In the genomic region with DNA sequence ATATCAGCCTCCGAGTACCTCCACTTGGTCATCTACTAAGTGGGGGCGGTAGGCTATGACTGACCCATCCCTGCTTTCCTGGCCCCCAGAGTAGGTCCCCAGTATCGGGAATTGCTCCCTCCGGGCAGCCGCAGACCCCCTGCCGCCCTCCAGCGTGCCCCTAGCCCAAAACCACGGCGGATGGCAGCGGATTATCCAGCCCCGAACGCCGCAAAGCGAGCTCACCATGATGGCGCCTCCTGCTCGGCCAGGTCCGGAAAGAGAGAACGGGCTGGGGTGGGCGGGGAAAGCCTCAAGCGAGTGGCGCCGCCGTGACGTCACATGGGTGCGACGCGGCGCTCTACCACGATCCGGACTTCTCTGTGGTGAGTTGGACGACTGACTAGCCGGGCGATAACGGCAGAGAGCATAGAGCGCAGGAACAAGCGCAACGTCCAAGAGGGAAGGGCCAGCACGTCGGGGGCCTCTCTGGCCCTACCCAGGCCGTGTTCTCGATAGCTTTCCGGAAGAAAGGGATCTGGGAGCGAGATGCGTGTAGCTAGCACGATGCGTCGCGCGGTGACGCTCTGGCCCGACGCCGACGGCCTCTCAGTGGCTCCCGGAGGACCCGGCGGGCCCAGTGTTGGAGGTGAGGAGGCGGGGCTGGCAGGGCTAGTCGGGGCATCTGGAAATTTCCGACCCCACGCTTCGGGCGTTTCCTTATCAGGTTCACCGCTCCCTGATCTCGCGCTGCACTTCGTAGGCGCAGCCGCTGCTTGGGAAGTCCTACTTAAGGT, we compare ENCODE assay signal across 8 cellular contexts. TPM values are rescaled to one million over a fixed set of nuclear protein-coding genes. Genes with fewer than 3 reads are reported as not detected.
A peak's percentile ranks its signal among the peaks of the same experiment; 100 is the strongest.
DNase-seq lines count a peak whose midpoint lies in the region; ATAC-seq and TF ChIP-seq lines count a peak whose summit lies in the region.

A gene (minus strand): TSS at position 263 of the 776 bp plus-strand sequence. CDS start 35 bp downstream, at position 228.
A gene with protein sequence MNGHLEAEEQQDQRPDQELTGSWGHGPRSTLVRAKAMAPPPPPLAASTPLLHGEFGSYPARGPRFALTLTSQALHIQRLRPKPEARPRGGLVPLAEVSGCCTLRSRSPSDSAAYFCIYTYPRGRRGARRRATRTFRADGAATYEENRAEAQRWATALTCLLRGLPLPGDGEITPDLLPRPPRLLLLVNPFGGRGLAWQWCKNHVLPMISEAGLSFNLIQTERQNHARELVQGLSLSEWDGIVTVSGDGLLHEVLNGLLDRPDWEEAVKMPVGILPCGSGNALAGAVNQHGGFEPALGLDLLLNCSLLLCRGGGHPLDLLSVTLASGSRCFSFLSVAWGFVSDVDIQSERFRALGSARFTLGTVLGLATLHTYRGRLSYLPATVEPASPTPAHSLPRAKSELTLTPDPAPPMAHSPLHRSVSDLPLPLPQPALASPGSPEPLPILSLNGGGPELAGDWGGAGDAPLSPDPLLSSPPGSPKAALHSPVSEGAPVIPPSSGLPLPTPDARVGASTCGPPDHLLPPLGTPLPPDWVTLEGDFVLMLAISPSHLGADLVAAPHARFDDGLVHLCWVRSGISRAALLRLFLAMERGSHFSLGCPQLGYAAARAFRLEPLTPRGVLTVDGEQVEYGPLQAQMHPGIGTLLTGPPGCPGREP (plus strand): TSS at position 591 of the 776 bp plus-strand sequence. CDS start 1,009 bp downstream, outside the sequence.

- peak; percentile 85 for ATAC-seq in HG02885 (IDR thresholded peaks at IDR 0.05; ENCODE audit: poor library complexity, unreplicated experiment)
- peak; percentile 79 for ATAC-seq in T-helper 17 cell

- peak within 1 kb of the TSS; percentile 79 for H3K4me3 ChIP-seq in left ventricle myocardium inferior
- peak within 1 kb of the TSS; percentile 83 to 89 for H3K4me3 ChIP-seq in prostate gland
- H3K4me3 ChIP-seq in urinary bladder (ENCODE audit: low read depth, low read length), result peak within 1 kb of the TSS; percentile 63

- H3K27me3 Mint-ChIP-seq in T-helper 17 cell, result no peaks in the 10 kb centered on the region

- peaks cover 42% of the 10 kb centered on the region for H3K36me3 ChIP-seq in left ventricle myocardium inferior
- peaks cover 16 to 21% of the 10 kb centered on the region in 2 donors for H3K36me3 ChIP-seq in prostate gland
- no peaks in the 10 kb centered on the region for H3K36me3 ChIP-seq in urinary bladder (ENCODE audit: insufficient read depth)

- H3K27ac ChIP-seq in left ventricle myocardium inferior (replicated peaks), result peak within 1 kb of the TSS; percentile 88
- H3K27ac ChIP-seq in prostate gland, result peak within 1 kb of the TSS; percentile 88
- H3K27ac ChIP-seq in urinary bladder (ENCODE audit: low read depth), result peak within 1 kb of the TSS; percentile 94

- no peak for TF ChIP-seq CTCF in left ventricle myocardium inferior (IDR thresholded peaks at IDR 0.05; ENCODE audit: borderline replicate concordance)
- peak in 2 of 4 experiments; percentile 7 to 33 for TF ChIP-seq CTCF in prostate gland (IDR thresholded peaks at IDR 0.05)

- DNase-seq in NCI-H1694 treated with DMSO at 0.1 percent for 48 hours (lab: John Stamatoyannopoulos, UW) (peak; percentile 99), T-helper 17 cell (peak; percentile 85 to 88 (median 86)), amygdala (lab: John Stamatoyannopoulos, UW) (peak; percentile 85 to 100 (median 99)), left ventricle myocardium inferior (peak; percentile 97), prostate gland (ENCODE audit: low spot score) (peak; percentile 99)

- peaks cover 35% of the 10 kb centered on the region for H3K4me1 Mint-ChIP-seq in T-helper 17 cell

- intact Hi-C loops in left ventricle myocardium inferior (cut with micrococcal nuclease) (no loop called here), prostate gland (cut with DNase I) (no loop called here)

- TF ChIP-seq POLR2A in GM15510 (IDR thresholded peaks at IDR 0.05; ENCODE audit: borderline replicate concordance, extremely low read depth, insufficient read length) (peak; percentile 97), prostate gland (IDR thresholded peaks at IDR 0.05) (peak; percentile 78)

- H3K9me3 ChIP-seq in T-helper 17 cell (ENCODE audit: control insufficient read depth, low read length, poor library complexity, severe bottlenecking) (no peaks in the 10 kb centered on the region), left ventricle myocardium inferior (replicated peaks) (no peaks in the 10 kb centered on the region), prostate gland (no peaks in the 10 kb centered on the region)

- H3K27ac Mint-ChIP-seq in T-helper 17 cell, result peak within 1 kb of the TSS; percentile 98

- H3K4me1 ChIP-seq in left ventricle myocardium inferior, result peaks cover 79% of the 10 kb centered on the region
- H3K4me1 ChIP-seq in prostate gland (replicated peaks), result peaks cover 26% of the 10 kb centered on the region
- no peaks in the 10 kb centered on the region for H3K4me1 ChIP-seq in urinary bladder (ENCODE audit: insufficient read depth)

- peak within 1 kb of the TSS; percentile 96 for H3K4me3 Mint-ChIP-seq in T-helper 17 cell

- no peaks in the 10 kb centered on the region for H3K27me3 ChIP-seq in left ventricle myocardium inferior (ENCODE audit: low read depth)
- H3K27me3 ChIP-seq in prostate gland (replicated peaks; ENCODE audit: insufficient read depth), result no peaks in the 10 kb centered on the region

- under 1% methylated on average over 67 of the region's 69 CpGs for WGBS in prostate gland
- WGBS in urinary bladder, result under 1% methylated on average over 69 of the region's 69 CpGs

- H3K36me3 Mint-ChIP-seq in T-helper 17 cell (ENCODE audit: low read depth), result peaks cover 7% of the 10 kb centered on the region

RNA-seq across cellular contexts. Expression of the first gene that starts in this region (rescaled TPM):
- total RNA-seq in T-helper 17 cell (1,000 to 10,000 TPM; 2,478 to 2,506 TPM), left ventricle myocardium inferior (530 TPM), prostate gland (1,000 to 10,000 TPM; 2,096 to 3,914 TPM), urinary bladder (1,113 TPM)
- 2,167 TPM for polyA plus RNA-seq in urinary bladder

RNA-seq across cellular contexts. Expression of the second gene that starts in this region (rescaled TPM):
- total RNA-seq in T-helper 17 cell (10 to 100 TPM; 11.9 to 12.6 TPM), left ventricle myocardium inferior (8.0 TPM), prostate gland (10 to 100 TPM; 24.8 to 25.4 TPM), urinary bladder (4.9 TPM)
- polyA plus RNA-seq in urinary bladder, result 22.0 TPM

Comparison
In these comparisons a context has a peak if more than half of its experiments do, and no peak if none do; other contexts are left out.
1. Peak in every context shown above with its lines: DNase-seq, ATAC-seq, H3K4me3 ChIP-seq and H3K27ac ChIP-seq.